In the genomic region with DNA sequence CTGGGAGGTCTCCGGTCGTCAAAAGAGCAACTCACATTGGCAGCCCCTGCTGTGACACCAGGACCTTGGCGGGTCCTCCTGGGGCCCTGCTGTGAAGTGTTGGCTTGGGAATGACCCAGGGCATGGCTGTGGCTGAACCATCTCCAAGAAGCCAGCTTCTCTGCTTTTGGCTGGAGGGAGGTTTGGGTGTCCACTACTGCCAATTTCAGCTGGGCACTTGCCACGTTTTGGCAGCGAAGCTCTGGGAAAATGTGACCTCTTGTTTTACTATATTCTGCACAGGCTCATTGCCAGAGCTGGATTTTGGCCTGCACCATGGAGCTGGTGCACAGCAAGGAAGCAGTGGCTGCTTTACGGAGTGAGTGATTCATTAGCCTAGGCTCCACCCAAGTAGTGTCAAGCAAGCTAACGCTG, we compare ENCODE assay signal across 11 cellular contexts. TPM values are rescaled to one million over a fixed set of nuclear protein-coding genes. Genes with fewer than 3 reads are reported as not detected.
DNase-seq lines count a peak whose midpoint lies in the region; ATAC-seq, FAIRE-seq and TF ChIP-seq lines count a peak whose summit lies in the region.
"Had no signal": no experiment of that assay in that cellular context is flagged by ENCODE, and none has a peak within 500 bp of the region (broad histone marks: within the 10 kb centered on the region; RNA-seq: fewer than 3 reads in every experiment).

No MANE protein-coding gene starts in this region.

- no peaks in the 10 kb centered on the region for H3K9me3 Mint-ChIP-seq in HFFc6
- no peaks in the 10 kb centered on the region for H3K9me3 Mint-ChIP-seq in natural killer cell treated with Interleukin-12 subunit alpha and Interleukin-12 subunit beta and Interleukin-15 and Interleukin-18, amount 100 ng/mL, for 72 hours

- no peak overlapping the region for H3K27ac Mint-ChIP-seq in HFFc6
- H3K27ac Mint-ChIP-seq in natural killer cell treated with Interleukin-12 subunit alpha and Interleukin-12 subunit beta and Interleukin-15 and Interleukin-18, amount 100 ng/mL, for 72 hours, result no peak overlapping the region
- H3K27ac Mint-ChIP-seq: activated CD8-positive, alpha-beta T cell treated with anti-CD3 and anti-CD28 coated beads, Interleukin-2, amount 10 ng/mL, durations not matched to agents 7 days and 5 days had no signal

- H3K27ac ChIP-seq in kidney (ENCODE audit: low read depth in 2 of 2, low read length in 2 of 2), result peak overlapping the region in 1 of 2 donors; percentile 36
- peak overlapping the region in 3 of 5 donors; percentile 41 to 67 (median 57) for H3K27ac ChIP-seq in stomach
- H3K27ac ChIP-seq: cardiac muscle cell had no signal

- peaks cover 8% of the 10 kb centered on the region; the same call in 1 of the 2 replicates for H3K27me3 Mint-ChIP-seq in HFFc6 (ENCODE audit: insufficient read depth)
- H3K27me3 Mint-ChIP-seq in natural killer cell treated with Interleukin-12 subunit alpha and Interleukin-12 subunit beta and Interleukin-15 and Interleukin-18, amount 100 ng/mL, for 72 hours, result peaks cover 21 to 28% of the 10 kb centered on the region in 2 donors

- H3K4me1 ChIP-seq in kidney (ENCODE audit: control insufficient read depth in 1 of 2, insufficient read depth in 1 of 2, low read depth in 1 of 2, low read length in 2 of 2), result peaks cover 2 to 7% of the 10 kb centered on the region in 2 donors
- H3K4me1 ChIP-seq in stomach, result peaks cover 11 to 42% (median 25%) of the 10 kb centered on the region in 4 donors

- WGBS in stomach, 5 donors, result 10 to 26% (median 22%) methylated on average over 6 to 7 of the region's 7 CpGs

- no peak for TF ChIP-seq EP300 in stomach (IDR thresholded peaks at IDR 0.05)

- intact Hi-C loops in kidney (cut with DNase I) (no loop called here), stomach (cut with DNase I; ENCODE audit: low total_unique reads) (no loop called here)

- H3K36me3 Mint-ChIP-seq in HFFc6 (ENCODE audit: low read depth), result no peaks in the 10 kb centered on the region
- no peaks in the 10 kb centered on the region for H3K36me3 Mint-ChIP-seq in natural killer cell treated with Interleukin-12 subunit alpha and Interleukin-12 subunit beta and Interleukin-15 and Interleukin-18, amount 100 ng/mL, for 72 hours

- ATAC-seq in natural killer cell treated with Interleukin-12 subunit alpha and Interleukin-12 subunit beta and Interleukin-15 and Interleukin-18, amount 100 ng/mL, for 72 hours, result no peak
- no peak for ATAC-seq in GM21360 (IDR thresholded peaks at IDR 0.05; ENCODE audit: unreplicated experiment)
- ATAC-seq: activated CD8-positive, alpha-beta T cell treated with anti-CD3 and anti-CD28 coated beads, Interleukin-2, amount 10 ng/mL, durations not matched to agents 7 days and 5 days had no signal

- H3K4me3 ChIP-seq in kidney (ENCODE audit: low read length in 2 of 2) (no peak overlapping the region), stomach (no peak overlapping the region)
- H3K4me3 ChIP-seq: cardiac muscle cell had no signal

- H3K27me3 ChIP-seq in stomach, result no peaks in the 10 kb centered on the region
- H3K27me3 ChIP-seq: cardiac muscle cell had no signal

- H3K9me3 ChIP-seq in kidney (ENCODE audit: control insufficient read depth in 1 of 2, low read length in 2 of 2) (no peaks in the 10 kb centered on the region), stomach (no peaks in the 10 kb centered on the region)

- H3K9ac ChIP-seq in kidney (ENCODE audit: low read length in 2 of 2), result no peak overlapping the region

- H3K36me3 ChIP-seq in kidney (ENCODE audit: control insufficient read depth in 1 of 2, insufficient read depth in 2 of 2, low read length in 2 of 2) (no peaks in the 10 kb centered on the region), stomach (no peaks in the 10 kb centered on the region)
- H3K36me3 ChIP-seq: cardiac muscle cell had no signal

- no peak overlapping the region for H3K4me3 Mint-ChIP-seq in HFFc6
- no peak overlapping the region for H3K4me3 Mint-ChIP-seq in natural killer cell treated with Interleukin-12 subunit alpha and Interleukin-12 subunit beta and Interleukin-15 and Interleukin-18, amount 100 ng/mL, for 72 hours
- H3K4me3 Mint-ChIP-seq: activated CD8-positive, alpha-beta T cell treated with anti-CD3 and anti-CD28 coated beads, Interleukin-2, amount 10 ng/mL, durations not matched to agents 7 days and 5 days had no signal

- no peak for FAIRE-seq in kidney (lab: Jason Lieb, UNC)

- peaks cover 18% of the 10 kb centered on the region for H3K4me1 Mint-ChIP-seq in HFFc6 (ENCODE audit: low read depth)
- no peaks in the 10 kb centered on the region for H3K4me1 Mint-ChIP-seq in natural killer cell treated with Interleukin-12 subunit alpha and Interleukin-12 subunit beta and Interleukin-15 and Interleukin-18, amount 100 ng/mL, for 72 hours (ENCODE audit: low read depth in 2 of 2)

- no peak for TF ChIP-seq POLR2A in stomach (IDR thresholded peaks at IDR 0.05)

- TF ChIP-seq CTCF in HFFc6 (IDR thresholded peaks at IDR 0.05) (no peak), kidney (IDR thresholded peaks at IDR 0.05; ENCODE audit: borderline replicate concordance, extremely low read depth, insufficient read depth) (no peak), stomach (IDR thresholded peaks at IDR 0.05) (no peak)

- peak; percentile 16 for DNase-seq in HFFc6
- DNase-seq in cerebellum (ENCODE audit: low spot score), result peak; percentile 76
- DNase-seq in kidney, result peak; percentile 67
- peak; percentile 90 for DNase-seq in stomach
- no peak for DNase-seq in kidney glomerular epithelial cell (lab: John Stamatoyannopoulos, UW)
- no peak for DNase-seq in natural killer cell treated with Interleukin-12 subunit alpha and Interleukin-12 subunit beta and Interleukin-15 and Interleukin-18, amount 100 ng/mL, for 72 hours (ENCODE audit: low spot score)
- DNase-seq in SHP77 (lab: John Stamatoyannopoulos, UW), result no peak
- DNase-seq: activated CD8-positive, alpha-beta T cell treated with anti-CD3 and anti-CD28 coated beads, Interleukin-2, amount 10 ng/mL, durations not matched to agents 7 days and 5 days; NCI-H526 treated with DMSO at 0.1 percent for 48 hours had no signal

RNA-seq across cellular contexts. Expression of a gene that starts 24.2 kb away (rescaled TPM):
- 10 to 100 TPM in 4 of 6 experiments, 1 to 10 TPM in 2; 8.6 to 13.1 (median 11.0) TPM for total RNA-seq in HFFc6 (2021; fragmentation: NEBNext Ultra II Directional; extraction: Animal tissue kit (Norgen Biotek cat#: 25700))
- total RNA-seq in cerebellum (11.3 TPM), kidney (33.0 TPM), stomach (100 to 1,000 TPM in 1 of 5 donors, 10 to 100 TPM in 1, 1 to 10 TPM in 2, not detected in 1; 2.9 to 306 (median 13.3) TPM)
- polyA plus RNA-seq in kidney (ENCODE audit: insufficient read depth, low read depth, low replicate concordance) (102 TPM), stomach (10 to 100 TPM; 25.1 to 89.1 (median 61.9) TPM)
- 10 to 100 TPM; 12.7 to 17.9 TPM for total RNA-seq in natural killer cell treated with Interleukin-12 subunit alpha and Interleukin-12 subunit beta and Interleukin-15 and Interleukin-18, amount 100 ng/mL, for 72 hours

Comparison
In these comparisons a context has a peak if more than half of its experiments do, and no peak if none do; other contexts are left out.
1. DNase-seq: peak in HFFc6 (single experiment), cerebellum (single experiment), kidney (single experiment) and stomach (single experiment); none in kidney glomerular epithelial cell (single experiment), natural killer cell treated with Interleukin-12 subunit alpha and Interleukin-12 subunit beta and Interleukin-15 and Interleukin-18, amount 100 ng/mL, for 72 hours (single experiment) and SHP77 (0 of 2).